Comparison of ENCODE assay signal across 21 cellular contexts in the genomic region with DNA sequence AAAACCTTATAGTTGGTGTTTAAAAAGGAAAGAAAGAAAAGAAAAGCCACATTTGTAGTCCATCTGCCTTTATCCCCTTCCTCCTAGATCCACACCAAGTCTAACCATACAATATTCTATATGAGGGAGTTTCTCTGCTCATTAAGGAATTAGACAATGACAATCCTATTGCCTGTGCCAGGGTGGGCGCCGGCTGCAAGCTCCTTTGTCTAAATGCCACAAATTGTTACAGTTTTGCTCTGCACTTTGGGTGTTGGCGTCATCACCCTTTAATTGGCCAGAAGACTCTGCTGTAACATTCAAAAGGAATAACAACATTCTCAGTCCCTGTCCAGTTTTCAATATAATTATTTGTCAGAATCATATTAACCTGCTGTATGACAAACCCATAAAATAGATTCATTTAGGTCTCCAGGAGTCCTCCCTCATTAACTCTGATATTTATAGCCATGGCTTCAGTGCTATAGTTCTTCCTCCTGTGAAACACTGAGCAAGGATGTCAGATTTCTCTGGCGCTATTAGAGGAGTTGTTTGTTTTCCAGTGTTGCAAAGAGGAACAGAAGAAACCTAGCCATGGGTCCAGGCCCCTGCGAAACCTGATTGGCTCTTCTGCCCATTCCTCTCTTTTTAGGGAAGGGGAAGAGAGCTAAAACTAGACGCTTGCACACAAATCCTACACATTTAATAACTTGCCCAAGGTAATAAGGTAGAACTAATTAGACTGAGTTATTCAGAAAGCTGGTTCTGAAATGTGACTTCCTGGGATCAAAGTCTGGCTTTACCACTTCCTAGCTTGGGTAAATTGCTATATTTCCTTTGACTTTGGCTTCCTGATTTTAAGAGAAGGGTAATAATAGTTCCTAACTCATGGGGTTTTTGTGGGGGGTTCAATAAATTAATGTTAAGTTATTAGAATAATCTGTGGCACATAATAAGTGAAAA.
DNase-seq lines count a peak whose midpoint lies in the region; ATAC-seq, FAIRE-seq and TF ChIP-seq lines count a peak whose summit lies in the region.
"Had no signal": no experiment of that assay in that cellular context is flagged by ENCODE, and none has a peak within 500 bp of the region (broad histone marks: within the 10 kb centered on the region; RNA-seq: fewer than 3 reads in every experiment).

No MANE protein-coding gene starts in this region.

- H3K4me1 Mint-ChIP-seq in nephron progenitor cell: peaks cover 40% of the 10 kb centered on the region

- intact Hi-C loops in GM12878 (cut with micrococcal nuclease; ENCODE audit: unreplicated experiment): no loop called here

- no peak for TF ChIP-seq CTCF in GM12878 (IDR thresholded peaks at IDR 0.05 in 2 of 3, conservative IDR thresholded peaks at IDR 0.05 in 1 of 3; ENCODE audit: control insufficient read depth in 2 of 3, extremely low read depth in 1 of 3, insufficient read depth in 1 of 3, low read depth in 3 of 3, low read length in 3 of 3)
- no peak for TF ChIP-seq CTCF in nephron progenitor cell (IDR thresholded peaks at IDR 0.05)

- no peaks in the 10 kb centered on the region for H3K36me3 Mint-ChIP-seq in nephron progenitor cell (ENCODE audit: low read depth)
- H3K36me3 Mint-ChIP-seq: natural killer cell had no signal

- H2AFZ ChIP-seq in GM12878 (ENCODE audit: control insufficient read depth, low read depth, low read length): no peak overlapping the region

- SMC1A ChIA-PET in GM12878 (lab: Charles Lee; ENCODE audit: uncharacterized antibody, unreplicated experiment): no interaction called here

- TF ChIP-seq RAD21 in GM12878 (IDR thresholded peaks at IDR 0.05; ENCODE audit: insufficient read depth, low read depth, low read length): no peak

- H3K4me1 ChIP-seq in GM12878 (ENCODE audit: control insufficient read depth, insufficient read depth, low read length): no peaks in the 10 kb centered on the region
- H3K4me1 ChIP-seq: right lobe of liver had no signal

- WGBS in GM12878 (ENCODE audit: insufficient coverage, insufficient replicate concordance, low lambda C conversion rate, missing lambda C conversion rate): 47% methylated on average over 6 of the region's 6 CpGs

- CTCF ChIA-PET in GM12878 (lab: Yijun Ruan, JAX): interaction anchor here (0.9 kb wide), 1 partner anchor 8 kb away, joined by 4 read pairs; no protein-coding TSS in a partner anchor

- H3K36me3 ChIP-seq in GM12878 (ENCODE audit: control insufficient read depth in 2 of 2, insufficient read depth in 2 of 2, low read length in 1 of 2): no peaks in the 10 kb centered on the region
- H3K36me3 ChIP-seq: right lobe of liver, thyroid gland had no signal

- ATAC-seq in GM12878 (no peak; the same call in 1 of the 3 replicates), HG02571 (IDR thresholded peaks at IDR 0.05; ENCODE audit: unreplicated experiment) (no peak)
- ATAC-seq: natural killer cell, right lobe of liver had no signal

- no peak overlapping the region for H3K4me3 ChIP-seq in Jurkat, Clone E6-1 (ENCODE audit: low read length)
- no peak overlapping the region for H3K4me3 ChIP-seq in GM12878
- H3K4me3 ChIP-seq: right lobe of liver, thyroid gland had no signal

- RAD21 ChIA-PET in GM12878 (lab: Charles Lee; ENCODE audit: unreplicated experiment): interaction anchor here (0.6 to 0.7 kb wide), 2 partner anchors 37 to 861 kb away, joined by 3 read pairs; no protein-coding TSS in a partner anchor

- in situ Hi-C loops in GM12878 (cut with MboI): no loop called here

- no peaks in the 10 kb centered on the region for H4K20me1 ChIP-seq in GM12878 (ENCODE audit: control insufficient read depth, insufficient read depth)

- H3K9me3 Mint-ChIP-seq in nephron progenitor cell: no peaks in the 10 kb centered on the region
- H3K9me3 Mint-ChIP-seq: natural killer cell had no signal

- H3K4me2 ChIP-seq in GM12878 (ENCODE audit: control insufficient read depth, insufficient read depth): no peak overlapping the region
- H3K4me2 ChIP-seq: KMS-11 had no signal

- H3K27me3 Mint-ChIP-seq in nephron progenitor cell (ENCODE audit: low read depth, poor library complexity): peaks cover 10% of the 10 kb centered on the region

- TF ChIP-seq POLR2A in GM12878 (IDR thresholded peaks at IDR 0.05; ENCODE audit: low read depth, low read length): no peak

- no peak overlapping the region for H3K9ac ChIP-seq in GM12878 (ENCODE audit: control insufficient read depth, insufficient read depth, low read length)
- H3K9ac ChIP-seq: KMS-11 had no signal

- POLR2A ChIA-PET in GM12878 (lab: Charles Lee): no interaction called here

- peak; percentile 34 for DNase-seq in NCI-H146 (lab: John Stamatoyannopoulos, UW)
- DNase-seq in NCI-H146 treated with DMSO at 0.1 percent for 48 hours (lab: John Stamatoyannopoulos, UW; ENCODE audit: unreplicated experiment): no peak
- peak; percentile 70 for DNase-seq in Jurkat, Clone E6-1 (ENCODE audit: low read depth, low spot score)
- no peak for DNase-seq in GM12878 (ENCODE audit: low read depth, low spot score)
- no peak for DNase-seq in nephron progenitor cell
- DNase-seq in GF-D8 (lab: John Stamatoyannopoulos, UW): no peak
- DNase-seq in OCI-M2 (lab: John Stamatoyannopoulos, UW; ENCODE audit: unreplicated experiment): no peak
- DNase-seq: activated CD8-positive, alpha-beta memory T cell treated with anti-CD3 and anti-CD28 coated beads for 24 hours; activated naive CD4-positive, alpha-beta T cell treated with Interleukin-2 at 50 U/mL for 16 hours; foreskin fibroblast; natural killer cell; NCI-H1105 treated with DMSO at 0.1 percent for 48 hours; right lobe of liver; SHP77; stimulated activated CD4-positive, alpha-beta T cell treated with anti-CD3 and anti-CD28 coated beads, Interleukin-2, amount 100 ng/mL, for 48 hours; stimulated activated CD8-positive, alpha-beta memory T cell treated with anti-CD3 and anti-CD28 coated beads, Interleukin-4, amount 100 ng/mL, for 48 hours; T1000; thyroid gland had no signal

- H3K9me3 ChIP-seq in GM12878 (replicated peaks; ENCODE audit: control insufficient read depth, insufficient read depth, low read length): no peaks in the 10 kb centered on the region
- H3K9me3 ChIP-seq: right lobe of liver, thyroid gland had no signal

- BruUV-seq in GM12878 (replicated peaks; lab: Mats Ljungman, UMichigan): no TSS peak

- peak overlapping the region; percentile 66 for H3K27ac Mint-ChIP-seq in nephron progenitor cell
- H3K27ac Mint-ChIP-seq: natural killer cell had no signal

- no peak for TF ChIP-seq EP300 in GM12878 (IDR thresholded peaks at IDR 0.05; ENCODE audit: borderline replicate concordance in 1 of 2, control insufficient read depth in 1 of 2, low read depth in 2 of 2, low read length in 2 of 2)

- no peak overlapping the region for H3K4me3 Mint-ChIP-seq in nephron progenitor cell
- H3K4me3 Mint-ChIP-seq: natural killer cell had no signal

- H3K27me3 ChIP-seq in GM12878 (replicated peaks in 1 of 2; ENCODE audit: control insufficient read depth in 2 of 2, insufficient read depth in 2 of 2, low read length in 1 of 2): no peaks in the 10 kb centered on the region
- H3K27me3 ChIP-seq: right lobe of liver, thyroid gland had no signal

- no peaks in the 10 kb centered on the region for H3K79me2 ChIP-seq in GM12878 (ENCODE audit: control insufficient read depth, insufficient read depth, low read length)

- no peak for FAIRE-seq in GM12878 (lab: Jason Lieb, UNC)

- H3K27ac ChIP-seq in GM12878 (ENCODE audit: control insufficient read depth, insufficient read depth): no peak overlapping the region
- H3K27ac ChIP-seq: 22Rv1, KMS-11, right lobe of liver, thyroid gland had no signal

TF ChIP-seq in GM12878, 131 proteins besides CTCF, POLR2A, EP300 and RAD21 (continues in another document):
- TF ChIP-seq IKZF1 (conservative IDR thresholded peaks at IDR 0.05): peak; percentile 42
- TF ChIP-seq MYC (IDR thresholded peaks at IDR 0.05; ENCODE audit: insufficient read depth, insufficient read length, insufficient replicate concordance, low read length, severe bottlenecking): no peak
- peak; percentile 40; the same call in 1 of the 2 replicates for TF ChIP-seq MTA2 (IDR thresholded peaks at IDR 0.05; ENCODE audit: low read depth)
- peak; percentile 18 to 30; a peak in 1 of 4 replicates for TF ChIP-seq IKZF2 (IDR thresholded peaks at IDR 0.05)
- TF ChIP-seq ZNF274 (IDR thresholded peaks at IDR 0.05; ENCODE audit: insufficient read depth, insufficient read length): no peak
- TF ChIP-seq POLR2AphosphoS2 (IDR thresholded peaks at IDR 0.05; ENCODE audit: low read depth, low read length): no peak
- TF ChIP-seq HCFC1 (IDR thresholded peaks at IDR 0.05; ENCODE audit: low read length): no peak
- TF ChIP-seq, protein P1, sequence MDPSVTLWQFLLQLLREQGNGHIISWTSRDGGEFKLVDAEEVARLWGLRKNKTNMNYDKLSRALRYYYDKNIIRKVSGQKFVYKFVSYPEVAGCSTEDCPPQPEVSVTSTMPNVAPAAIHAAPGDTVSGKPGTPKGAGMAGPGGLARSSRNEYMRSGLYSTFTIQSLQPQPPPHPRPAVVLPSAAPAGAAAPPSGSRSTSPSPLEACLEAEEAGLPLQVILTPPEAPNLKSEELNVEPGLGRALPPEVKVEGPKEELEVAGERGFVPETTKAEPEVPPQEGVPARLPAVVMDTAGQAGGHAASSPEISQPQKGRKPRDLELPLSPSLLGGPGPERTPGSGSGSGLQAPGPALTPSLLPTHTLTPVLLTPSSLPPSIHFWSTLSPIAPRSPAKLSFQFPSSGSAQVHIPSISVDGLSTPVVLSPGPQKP (IDR thresholded peaks at IDR 0.05; ENCODE audit: low read depth, low read length): no peak
- TF ChIP-seq TARDBP (IDR thresholded peaks at IDR 0.05; ENCODE audit: borderline replicate concordance): no peak
- TF ChIP-seq, protein P2, sequence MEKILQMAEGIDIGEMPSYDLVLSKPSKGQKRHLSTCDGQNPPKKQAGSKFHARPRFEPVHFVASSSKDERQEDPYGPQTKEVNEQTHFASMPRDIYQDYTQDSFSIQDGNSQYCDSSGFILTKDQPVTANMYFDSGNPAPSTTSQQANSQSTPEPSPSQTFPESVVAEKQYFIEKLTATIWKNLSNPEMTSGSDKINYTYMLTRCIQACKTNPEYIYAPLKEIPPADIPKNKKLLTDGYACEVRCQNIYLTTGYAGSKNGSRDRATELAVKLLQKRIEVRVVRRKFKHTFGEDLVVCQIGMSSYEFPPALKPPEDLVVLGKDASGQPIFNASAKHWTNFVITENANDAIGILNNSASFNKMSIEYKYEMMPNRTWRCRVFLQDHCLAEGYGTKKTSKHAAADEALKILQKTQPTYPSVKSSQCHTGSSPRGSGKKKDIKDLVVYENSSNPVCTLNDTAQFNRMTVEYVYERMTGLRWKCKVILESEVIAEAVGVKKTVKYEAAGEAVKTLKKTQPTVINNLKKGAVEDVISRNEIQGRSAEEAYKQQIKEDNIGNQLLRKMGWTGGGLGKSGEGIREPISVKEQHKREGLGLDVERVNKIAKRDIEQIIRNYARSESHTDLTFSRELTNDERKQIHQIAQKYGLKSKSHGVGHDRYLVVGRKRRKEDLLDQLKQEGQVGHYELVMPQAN (conservative IDR thresholded peaks at IDR 0.05): no peak
- TF ChIP-seq BHLHE40 (IDR thresholded peaks at IDR 0.05; ENCODE audit: borderline replicate concordance in 1 of 2, low read depth in 2 of 2, low read length in 1 of 2): peak in 1 of 2 experiments; percentile 31; a peak in 1 of 4 replicates
- TF ChIP-seq FOXK2 (IDR thresholded peaks at IDR 0.05): no peak
- TF ChIP-seq SMC3 (IDR thresholded peaks at IDR 0.05; ENCODE audit: borderline replicate concordance, low read length): no peak

Comparison
In these comparisons a context has a peak if more than half of its experiments do, and no peak if none do; other contexts are left out.
1. DNase-seq: peak in NCI-H146 (single experiment) and Jurkat, Clone E6-1 (single experiment); none in NCI-H146 treated with DMSO at 0.1 percent for 48 hours (single experiment), GM12878 (single experiment), nephron progenitor cell (single experiment), GF-D8 (single experiment) and OCI-M2 (single experiment).